Comparison of ENCODE assay signal across 27 cellular contexts in genomic region chr10:22466763-22467334, GRCh38.
"Had no signal": no experiment of that assay in that cellular context is flagged by ENCODE, and none has a peak within 500 bp of the region (broad histone marks: within the 10 kb centered on the region; RNA-seq: fewer than 3 reads in every experiment).

No MANE protein-coding gene starts in this region.

- H3K36me3 ChIP-seq: colonic mucosa, gastrocnemius medialis, left ventricle myocardium inferior, neutrophil, pancreas, thyroid gland, upper lobe of right lung had no signal

- H3K4me3 ChIP-seq: colonic mucosa, dorsolateral prefrontal cortex, gastrocnemius medialis, left ventricle myocardium inferior, pancreas, skin epidermis, thyroid gland, upper lobe of right lung had no signal

- H3K27me3 ChIP-seq: gastrocnemius medialis, pancreas, thyroid gland had no signal

- FAIRE-seq: bronchial epithelial cell, endothelial cell of umbilical vein, pancreas, TTC549 had no signal

- H3K27ac ChIP-seq: colonic mucosa, dorsolateral prefrontal cortex, gastrocnemius medialis, left ventricle myocardium inferior, neutrophil, pancreas, skin epidermis, thyroid gland, upper lobe of right lung had no signal

- H3K4me1 ChIP-seq: colonic mucosa, gastrocnemius medialis, left ventricle myocardium inferior, thyroid gland, upper lobe of right lung had no signal

- H3K4me1 Mint-ChIP-seq: activated naive CD8-positive, alpha-beta T cell treated with anti-CD3 and anti-CD28 coated beads for 36 hours; natural killer cell had no signal

- ATAC-seq: effector memory CD8-positive, alpha-beta T cell; esophagus mucosa; gastrocnemius medialis; natural killer cell; right cardiac atrium; upper lobe of right lung had no signal

- H3K4me3 Mint-ChIP-seq: activated naive CD8-positive, alpha-beta T cell treated with anti-CD3 and anti-CD28 coated beads for 36 hours; effector memory CD8-positive, alpha-beta T cell; mesothelial cell of epicardium; natural killer cell; stimulated activated naive CD8-positive, alpha-beta T cell treated with anti-CD3 and anti-CD28 coated beads, Interleukin-15, Interleukin-2, amounts not matched to agents 100 ng/mL and 50 ng/mL, for 24 hours had no signal

- H3K27ac Mint-ChIP-seq: activated naive CD8-positive, alpha-beta T cell treated with anti-CD3 and anti-CD28 coated beads for 36 hours; effector memory CD8-positive, alpha-beta T cell; mesothelial cell of epicardium; natural killer cell; stimulated activated naive CD8-positive, alpha-beta T cell treated with anti-CD3 and anti-CD28 coated beads, Interleukin-15, Interleukin-2, amounts not matched to agents 100 ng/mL and 50 ng/mL, for 24 hours had no signal

- DNase-seq: activated CD4-positive, alpha-beta T cell treated with anti-CD3 and anti-CD28 coated beads, Interleukin-2, amount 50 U/mL, for 4 hours; activated CD8-positive, alpha-beta memory T cell treated with anti-CD3 and anti-CD28 coated beads, Interleukin-2, amount 50 U/mL, for 48 hours; activated naive CD4-positive, alpha-beta T cell treated with Interleukin-2 at 50 U/mL for 16 hours; activated naive CD8-positive, alpha-beta T cell treated with anti-CD3 and anti-CD28 coated beads for 36 hours; activated T-cell treated with anti-CD3 and anti-CD28 coated beads, Interleukin-2, amount 50 U/mL, for 48 hours; colonic mucosa; dorsolateral prefrontal cortex; effector memory CD8-positive, alpha-beta T cell; gastrocnemius medialis; hippocampal formation; kidney glomerular epithelial cell; left ventricle myocardium inferior; natural killer cell; pancreas; right cardiac atrium; stimulated activated CD4-positive, alpha-beta T cell treated with anti-CD3 and anti-CD28 coated beads, Interleukin-1b, Interleukin-23, amount 100 ng/mL, for 48 hours; substantia nigra; thyroid gland; upper lobe of right lung had no signal

- H3K9me3 ChIP-seq: colonic mucosa, gastrocnemius medialis, left ventricle myocardium inferior, neutrophil, pancreas, thyroid gland, upper lobe of right lung had no signal

- H3K36me3 Mint-ChIP-seq: activated naive CD8-positive, alpha-beta T cell treated with anti-CD3 and anti-CD28 coated beads for 36 hours; mesothelial cell of epicardium; natural killer cell had no signal

- H3K9me3 Mint-ChIP-seq: activated naive CD8-positive, alpha-beta T cell treated with anti-CD3 and anti-CD28 coated beads for 36 hours; effector memory CD8-positive, alpha-beta T cell; mesothelial cell of epicardium; natural killer cell; stimulated activated naive CD8-positive, alpha-beta T cell treated with anti-CD3 and anti-CD28 coated beads, Interleukin-15, Interleukin-2, amounts not matched to agents 100 ng/mL and 50 ng/mL, for 24 hours had no signal
